ENCODE assay signal across 9 cellular contexts in the genomic region with DNA sequence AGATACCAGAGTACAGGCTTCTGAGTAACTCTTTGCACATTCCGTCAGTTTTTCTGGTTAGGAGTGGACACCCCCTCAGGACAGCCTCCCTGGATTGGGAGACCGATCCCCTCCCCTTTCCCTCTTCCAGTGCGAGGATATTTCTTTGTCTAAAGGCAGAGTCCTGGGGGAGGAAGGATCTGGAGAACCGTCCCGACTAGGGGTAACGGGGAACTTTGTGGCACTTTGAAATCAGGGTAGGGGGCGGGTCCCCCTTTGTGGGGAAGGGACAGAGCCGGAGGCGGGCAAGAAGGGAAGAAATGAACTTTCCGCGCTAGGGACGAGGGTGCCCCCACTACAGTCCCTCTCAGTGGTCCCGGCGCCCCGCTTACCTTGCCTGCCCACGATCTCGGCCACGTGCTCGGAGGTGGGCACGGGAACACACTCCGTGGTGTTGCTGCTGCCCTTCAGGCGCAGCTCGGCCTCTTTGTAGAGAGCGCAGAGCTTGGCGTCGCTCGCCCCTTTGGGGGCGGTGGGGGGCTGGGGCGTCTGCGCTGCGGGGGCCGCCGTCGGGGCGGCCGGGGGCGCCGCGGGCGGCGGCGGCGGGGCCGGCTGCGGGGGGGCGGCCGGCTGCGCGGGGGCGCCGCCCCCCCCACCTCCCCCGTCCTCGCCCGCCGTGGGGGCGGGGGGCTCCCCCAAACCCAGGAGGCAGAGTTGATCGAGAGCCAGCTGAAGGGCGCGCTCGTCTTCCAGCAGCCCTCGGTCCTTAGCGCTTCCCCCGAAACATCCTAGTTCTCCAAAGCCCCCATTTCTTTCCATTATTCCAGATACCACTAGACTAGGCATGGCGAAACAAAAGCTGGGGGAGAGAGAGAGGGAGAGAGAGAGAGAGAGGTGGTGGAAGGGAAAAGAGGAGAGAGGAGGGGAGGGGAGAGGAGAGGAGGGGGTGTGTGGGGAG. TPM values are rescaled to one million over a fixed set of nuclear protein-coding genes. Genes with fewer than 3 reads are reported as not detected.
DNase-seq lines count a peak whose midpoint lies in the region; ATAC-seq and TF ChIP-seq lines count a peak whose summit lies in the region.
"Had no signal": no experiment of that assay in that cellular context is flagged by ENCODE, and none has a peak within 500 bp of the region (broad histone marks: within the 10 kb centered on the region; RNA-seq: fewer than 3 reads in every experiment).

No MANE protein-coding gene starts in this region.

- TF ChIP-seq CTCF in cardiac muscle cell (IDR thresholded peaks at IDR 0.05; ENCODE audit: low read depth, low read length) (no peak), right lobe of liver (IDR thresholded peaks at IDR 0.05) (no peak), vagina (IDR thresholded peaks at IDR 0.05) (no peak)

- peaks cover 8% of the 10 kb centered on the region for H3K36me3 ChIP-seq in cardiac muscle cell
- H3K36me3 ChIP-seq in right lobe of liver, result no peaks in the 10 kb centered on the region
- no peaks in the 10 kb centered on the region for H3K36me3 ChIP-seq in vagina

- no peaks in the 10 kb centered on the region for H3K27me3 ChIP-seq in cardiac muscle cell
- no peaks in the 10 kb centered on the region for H3K27me3 ChIP-seq in right lobe of liver
- no peaks in the 10 kb centered on the region for H3K27me3 ChIP-seq in vagina

- intact Hi-C loops in Right ventricle myocardium inferior (cut with DNase I) (no loop called here), right lobe of liver (cut with DNase I) (no loop called here), vagina (cut with DNase I) (no loop called here)
- intact Hi-C loops in activated T-helper 1 cell treated with anti-CD3 and anti-CD28 coated beads, Interleukin-12 subunit alpha, Interleukin-12 subunit beta, Interleukin-2, Interleukin-4 antibody, amounts not matched to agents 30 ng/mL and 10 ng/mL and 1 ng/mL, durations not matched to agents 14 hours and 24 hours and 36 hours (cut with micrococcal nuclease), result loop anchor here (1.0 to 2.0 kb wide), 2 partner anchors 27 to 257 kb away; a partner anchor contains a TSS

- H3K4me3 Mint-ChIP-seq in activated T-helper 1 cell treated with anti-CD3 and anti-CD28 coated beads, Interleukin-12 subunit alpha, Interleukin-12 subunit beta, Interleukin-2, Interleukin-4 antibody, amounts not matched to agents 30 ng/mL and 10 ng/mL and 1 ng/mL, durations not matched to agents 14 hours and 24 hours and 36 hours, result peak overlapping the region; percentile 78

- no peak overlapping the region for H3K27ac Mint-ChIP-seq in activated T-helper 1 cell treated with anti-CD3 and anti-CD28 coated beads, Interleukin-12 subunit alpha, Interleukin-12 subunit beta, Interleukin-2, Interleukin-4 antibody, amounts not matched to agents 30 ng/mL and 10 ng/mL and 1 ng/mL, durations not matched to agents 14 hours and 24 hours and 36 hours

- peaks cover 68% of the 10 kb centered on the region for H3K27me3 Mint-ChIP-seq in activated T-helper 1 cell treated with anti-CD3 and anti-CD28 coated beads, Interleukin-12 subunit alpha, Interleukin-12 subunit beta, Interleukin-2, Interleukin-4 antibody, amounts not matched to agents 30 ng/mL and 10 ng/mL and 1 ng/mL, durations not matched to agents 14 hours and 24 hours and 36 hours (ENCODE audit: insufficient read depth)

- H3K4me1 Mint-ChIP-seq in activated T-helper 1 cell treated with anti-CD3 and anti-CD28 coated beads, Interleukin-12 subunit alpha, Interleukin-12 subunit beta, Interleukin-2, Interleukin-4 antibody, amounts not matched to agents 30 ng/mL and 10 ng/mL and 1 ng/mL, durations not matched to agents 14 hours and 24 hours and 36 hours (ENCODE audit: low read depth), result peaks cover 5% of the 10 kb centered on the region

- ATAC-seq in Right ventricle myocardium inferior, result no peak
- no peak for ATAC-seq in right lobe of liver
- no peak for ATAC-seq in GM21576 (IDR thresholded peaks at IDR 0.05; ENCODE audit: unreplicated experiment)

- WGBS in right lobe of liver (ENCODE audit: insufficient coverage, low coverage, low lambda C conversion rate, missing lambda C conversion rate), result 16% methylated on average over 18 of the region's 64 CpGs

- H3K36me3 Mint-ChIP-seq in activated T-helper 1 cell treated with anti-CD3 and anti-CD28 coated beads, Interleukin-12 subunit alpha, Interleukin-12 subunit beta, Interleukin-2, Interleukin-4 antibody, amounts not matched to agents 30 ng/mL and 10 ng/mL and 1 ng/mL, durations not matched to agents 14 hours and 24 hours and 36 hours (ENCODE audit: low read depth), result no peaks in the 10 kb centered on the region

- H3K27ac ChIP-seq in cardiac muscle cell (peak overlapping the region; percentile 92), right lobe of liver (no peak overlapping the region), vagina (peak overlapping the region; percentile 77)

- DNase-seq in cardiac muscle cell (ENCODE audit: low read depth in 1 of 2, low spot score in 1 of 2), result peak; percentile 23 to 51
- no peak for DNase-seq in Right ventricle myocardium inferior (ENCODE audit: missing footprints)
- no peak for DNase-seq in activated T-helper 1 cell treated with anti-CD3 and anti-CD28 coated beads, Interleukin-12 subunit alpha, Interleukin-12 subunit beta, Interleukin-2, Interleukin-4 antibody, amounts not matched to agents 30 ng/mL and 10 ng/mL and 1 ng/mL, durations not matched to agents 14 hours and 24 hours and 36 hours (ENCODE audit: low spot score)
- no peak for DNase-seq in right lobe of liver
- DNase-seq in vagina (ENCODE audit: extremely low spot score in 2 of 2), result no peak
- DNase-seq in DMS79 (lab: John Stamatoyannopoulos, UW), result no peak
- DNase-seq in inferior parietal cortex (ENCODE audit: extremely low spot score), result no peak

- TF ChIP-seq POLR2A in right lobe of liver (IDR thresholded peaks at IDR 0.05) (no peak), vagina (IDR thresholded peaks at IDR 0.05) (no peak)

- no peaks in the 10 kb centered on the region for H3K9me3 Mint-ChIP-seq in activated T-helper 1 cell treated with anti-CD3 and anti-CD28 coated beads, Interleukin-12 subunit alpha, Interleukin-12 subunit beta, Interleukin-2, Interleukin-4 antibody, amounts not matched to agents 30 ng/mL and 10 ng/mL and 1 ng/mL, durations not matched to agents 14 hours and 24 hours and 36 hours

- H3K4me3 ChIP-seq in cardiac muscle cell, result peak overlapping the region; percentile 99
- peak overlapping the region; percentile 81 to 85 (median 84) for H3K4me3 ChIP-seq in right lobe of liver
- peak overlapping the region; percentile 55 to 86 for H3K4me3 ChIP-seq in vagina

- H3K4me1 ChIP-seq in cardiac muscle cell (ENCODE audit: low read depth), result peaks cover 43% of the 10 kb centered on the region
- peaks cover 0 to 15% (median 4%) of the 10 kb centered on the region in 4 donors for H3K4me1 ChIP-seq in right lobe of liver
- H3K4me1 ChIP-seq in vagina, result peaks cover 29% of the 10 kb centered on the region

- H3K9me3 ChIP-seq in cardiac muscle cell (ENCODE audit: low read depth) (no peaks in the 10 kb centered on the region), right lobe of liver (no peaks in the 10 kb centered on the region), vagina (no peaks in the 10 kb centered on the region)

RNA-seq across cellular contexts. Expression of a gene that starts 0.8 kb away (rescaled TPM):
- 48.8 and 58.6 TPM in 2 replicates for total RNA-seq in cardiac muscle cell
- 17.2 and 24.8 TPM in 2 replicates for polyA plus RNA-seq in cardiac muscle cell
- total RNA-seq in Right ventricle myocardium inferior, result 0.24 TPM
- 0.27 and 0.41 TPM in 2 replicates for total RNA-seq in activated T-helper 1 cell treated with anti-CD3 and anti-CD28 coated beads, Interleukin-12 subunit alpha, Interleukin-12 subunit beta, Interleukin-2, Interleukin-4 antibody, amounts not matched to agents 30 ng/mL and 10 ng/mL and 1 ng/mL, durations not matched to agents 14 hours and 24 hours and 36 hours
- 1 to 10 TPM in 1 of 6 experiments, under 1 TPM in 5; 0.35 to 1.4 (median 0.83) TPM for total RNA-seq in right lobe of liver
- 1.2 TPM for total RNA-seq in vagina

RNA-seq across cellular contexts. Expression of a gene that starts 20.5 kb away (rescaled TPM):
- total RNA-seq in cardiac muscle cell, result 1.6 and 3.1 TPM in 2 replicates
- polyA plus RNA-seq in cardiac muscle cell, result 2.1 and 2.4 TPM in 2 replicates
- not detected for total RNA-seq in Right ventricle myocardium inferior
- 0.18 TPM in 1 of 2 replicates, not detected in the other for total RNA-seq in activated T-helper 1 cell treated with anti-CD3 and anti-CD28 coated beads, Interleukin-12 subunit alpha, Interleukin-12 subunit beta, Interleukin-2, Interleukin-4 antibody, amounts not matched to agents 30 ng/mL and 10 ng/mL and 1 ng/mL, durations not matched to agents 14 hours and 24 hours and 36 hours
- 1 to 10 TPM in 2 of 6 experiments, under 1 TPM in 4; 0.40 to 3.2 (median 0.77) TPM for total RNA-seq in right lobe of liver
- 52.1 TPM for total RNA-seq in vagina
- total RNA-seq: temporal lobe had no signal

RNA-seq across cellular contexts. Expression of a gene that starts 26.9 kb away (rescaled TPM):
- total RNA-seq in cardiac muscle cell, result 75.5 and 116 TPM in 2 replicates
- polyA plus RNA-seq in cardiac muscle cell, result 199 and 208 TPM in 2 replicates
- 63.8 TPM for total RNA-seq in Right ventricle myocardium inferior
- total RNA-seq in activated T-helper 1 cell treated with anti-CD3 and anti-CD28 coated beads, Interleukin-12 subunit alpha, Interleukin-12 subunit beta, Interleukin-2, Interleukin-4 antibody, amounts not matched to agents 30 ng/mL and 10 ng/mL and 1 ng/mL, durations not matched to agents 14 hours and 24 hours and 36 hours, result 66.8 and 67.1 TPM in 2 replicates
- 10 to 100 TPM; 49.4 to 71.0 (median 60.3) TPM for total RNA-seq in right lobe of liver
- total RNA-seq in vagina, result 73.9 TPM

RNA-seq across cellular contexts. Expression of a gene that starts 27.8 kb away (rescaled TPM):
- total RNA-seq in cardiac muscle cell (43.1 and 51.0 TPM in 2 replicates), Right ventricle myocardium inferior (33.5 TPM), right lobe of liver (10 to 100 TPM; 19.0 to 25.5 (median 21.0) TPM), vagina (27.0 TPM)
- polyA plus RNA-seq in cardiac muscle cell, result 29.2 and 38.5 TPM in 2 replicates
- total RNA-seq in activated T-helper 1 cell treated with anti-CD3 and anti-CD28 coated beads, Interleukin-12 subunit alpha, Interleukin-12 subunit beta, Interleukin-2, Interleukin-4 antibody, amounts not matched to agents 30 ng/mL and 10 ng/mL and 1 ng/mL, durations not matched to agents 14 hours and 24 hours and 36 hours, result 59.5 and 64.5 TPM in 2 replicates

RNA-seq across cellular contexts. Expression of a gene that starts 33.1 kb away (rescaled TPM):
- total RNA-seq in cardiac muscle cell (128 and 139 TPM in 2 replicates), Right ventricle myocardium inferior (288 TPM), right lobe of liver (100 to 1,000 TPM in 3 of 6 experiments, 10 to 100 TPM in 3; 79.4 to 129 (median 98.8) TPM), vagina (436 TPM)
- polyA plus RNA-seq in cardiac muscle cell, result 99.4 and 149 TPM in 2 replicates
- total RNA-seq in activated T-helper 1 cell treated with anti-CD3 and anti-CD28 coated beads, Interleukin-12 subunit alpha, Interleukin-12 subunit beta, Interleukin-2, Interleukin-4 antibody, amounts not matched to agents 30 ng/mL and 10 ng/mL and 1 ng/mL, durations not matched to agents 14 hours and 24 hours and 36 hours, result 80.1 and 84.1 TPM in 2 replicates

Comparison
In these comparisons a context has a peak if more than half of its experiments do, and no peak if none do; other contexts are left out.
1. DNase-seq: peak in cardiac muscle cell (2 of 2); none in Right ventricle myocardium inferior (single experiment), activated T-helper 1 cell treated with anti-CD3 and anti-CD28 coated beads, Interleukin-12 subunit alpha, Interleukin-12 subunit beta, Interleukin-2, Interleukin-4 antibody, amounts not matched to agents 30 ng/mL and 10 ng/mL and 1 ng/mL, durations not matched to agents 14 hours and 24 hours and 36 hours (single experiment), right lobe of liver (0 of 3), vagina (0 of 2), DMS79 (single experiment) and inferior parietal cortex (single experiment).
2. RNA of a gene that starts 0.8 kb away (total RNA-seq): 48.8 to 58.6 TPM in cardiac muscle cell; 1.2 TPM in vagina (single experiment), 0.35 to 1.4 TPM in right lobe of liver, 0.27 to 0.41 TPM in activated T-helper 1 cell treated with anti-CD3 and anti-CD28 coated beads, Interleukin-12 subunit alpha, Interleukin-12 subunit beta, Interleukin-2, Interleukin-4 antibody, amounts not matched to agents 30 ng/mL and 10 ng/mL and 1 ng/mL, durations not matched to agents 14 hours and 24 hours and 36 hours and 0.24 TPM in Right ventricle myocardium inferior (single experiment); every median in the first group is over 10 times any median in the second.
3. H3K27ac ChIP-seq: peak in cardiac muscle cell (single experiment) and vagina (single experiment); none in right lobe of liver (0 of 3).
4. RNA of a gene that starts 20.5 kb away (total RNA-seq): 52.1 TPM in vagina (single experiment); 1.6 to 3.1 TPM in cardiac muscle cell, 0.40 to 3.2 TPM in right lobe of liver, 0.18 TPM in activated T-helper 1 cell treated with anti-CD3 and anti-CD28 coated beads, Interleukin-12 subunit alpha, Interleukin-12 subunit beta, Interleukin-2, Interleukin-4 antibody, amounts not matched to agents 30 ng/mL and 10 ng/mL and 1 ng/mL, durations not matched to agents 14 hours and 24 hours and 36 hours and not detected in Right ventricle myocardium inferior (single experiment); every median in the first group is over 10 times any median in the second.
5. Peak in every context shown above with its lines, with median percentiles within 50 percentile points of each other: H3K4me3 ChIP-seq.